Comparison of ENCODE assay signal across 19 cellular contexts in the genomic region with DNA sequence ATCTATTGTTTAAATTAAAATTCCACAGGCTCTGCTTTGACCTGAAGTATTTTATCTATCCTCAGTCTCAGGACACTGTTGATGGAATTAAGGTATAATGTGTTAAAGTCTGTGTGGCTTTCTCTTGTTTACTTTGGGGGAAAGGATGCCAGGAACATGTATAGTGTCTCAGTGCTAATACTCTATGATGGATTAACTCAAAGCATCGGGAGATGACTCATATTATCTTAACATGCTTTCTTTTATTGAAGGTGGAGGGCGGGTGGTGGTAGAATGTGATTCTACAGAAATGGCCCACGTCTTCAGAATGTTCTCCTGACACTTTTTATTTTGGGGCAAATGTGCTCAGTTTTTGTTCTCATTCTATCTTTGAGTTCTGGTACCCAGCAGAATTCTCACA.
DNase-seq lines count a peak whose midpoint lies in the region; ATAC-seq and TF ChIP-seq lines count a peak whose summit lies in the region.
"Had no signal": no experiment of that assay in that cellular context is flagged by ENCODE, and none has a peak within 500 bp of the region (broad histone marks: within the 10 kb centered on the region; RNA-seq: fewer than 3 reads in every experiment).

No MANE protein-coding gene starts in this region.

- intact Hi-C loops in mammary epithelial cell (cut with micrococcal nuclease): loop anchor here (2.0 kb wide), 1 partner anchor 66 kb away; no protein-coding TSS in a partner anchor
- intact Hi-C loops in MCF 10A (cut with micrococcal nuclease): no loop called here
- intact Hi-C loops in psoas muscle (cut with DNase I): no loop called here

- H3K9me3 Mint-ChIP-seq in MCF 10A (ENCODE audit: unreplicated experiment): no peaks in the 10 kb centered on the region

- no peaks in the 10 kb centered on the region for H3K79me2 ChIP-seq in mammary epithelial cell (ENCODE audit: insufficient read depth, low read length)

- dilution Hi-C loops in mammary epithelial cell (cut with HindIII; ENCODE audit: low sequenced_read_pairs): no loop called here

- H3K4me2 ChIP-seq in mammary epithelial cell (ENCODE audit: insufficient read depth, low read depth, low read length): no peak overlapping the region

- no peak overlapping the region for H2AFZ ChIP-seq in mammary epithelial cell (ENCODE audit: low read depth, low read length)
- H2AFZ ChIP-seq: GM23248 had no signal

- DNase-seq in mammary epithelial cell: peak; percentile 27
- no peak for DNase-seq in MCF 10A (ENCODE audit: unreplicated experiment)
- DNase-seq in RWPE1 (ENCODE audit: low spot score): peak; percentile 16
- peak; percentile 29 for DNase-seq in epithelial cell of esophagus (ENCODE audit: low read depth)
- DNase-seq in psoas muscle: no peak
- DNase-seq in DMS114 treated with DMSO at 0.1 percent for 48 hours (lab: John Stamatoyannopoulos, UW; ENCODE audit: unreplicated experiment): no peak
- DNase-seq in BE2C: no peak
- DNase-seq: ACHN; AML-193; C1 segment of cervical spinal cord; Calu3; CD4-positive, alpha-beta memory T cell; COR-L47; DMS153; DND-41; GM23248; H7; HCEC 1CT had no signal

- H3K27me3 Mint-ChIP-seq in MCF 10A (ENCODE audit: insufficient read depth, unreplicated experiment): no peaks in the 10 kb centered on the region
- H3K27me3 Mint-ChIP-seq: CD4-positive, alpha-beta memory T cell had no signal

- H3K9me3 ChIP-seq in mammary epithelial cell (replicated peaks; ENCODE audit: insufficient read depth, low read length) (peaks cover 3% of the 10 kb centered on the region), psoas muscle (no peaks in the 10 kb centered on the region), BE2C (no peaks in the 10 kb centered on the region)

- CTCF ChIA-PET in mammary epithelial cell (lab: Charles Lee; ENCODE audit: low non-redundant PET) (no interaction called here), MCF 10A (lab: Yijun Ruan, JAX) (interaction anchor here (0.6 kb wide), 1 partner anchor 409 kb away, joined by 5 read pairs; no protein-coding TSS in a partner anchor), RWPE1 (lab: Yijun Ruan, JAX) (no interaction called here)

- in situ Hi-C loops in mammary epithelial cell (cut with MboI; ENCODE audit: low sequenced_read_pairs in 2 of 2): no loop called here

- H3K27me3 ChIP-seq in mammary epithelial cell (ENCODE audit: insufficient read depth, low read length) (no peaks in the 10 kb centered on the region), psoas muscle (ENCODE audit: insufficient read depth in 3 of 3, low read length in 2 of 3) (no peaks in the 10 kb centered on the region), BE2C (no peaks in the 10 kb centered on the region)

- POLR2A ChIA-PET in MCF 10A (lab: Yijun Ruan, JAX): interaction anchor here (1.0 kb wide), 1 partner anchor 10 kb away, joined by 4 read pairs; no protein-coding TSS in a partner anchor
- POLR2A ChIA-PET in RWPE1 (lab: Yijun Ruan, JAX; ENCODE audit: low non-redundant PET): no interaction called here

- H3K4me1 ChIP-seq in mammary epithelial cell (ENCODE audit: insufficient read depth, low read length) (no peaks in the 10 kb centered on the region), psoas muscle (no peaks in the 10 kb centered on the region), BE2C (no peaks in the 10 kb centered on the region)

- no peaks in the 10 kb centered on the region for H3K36me3 Mint-ChIP-seq in MCF 10A (ENCODE audit: insufficient read depth, unreplicated experiment)
- H3K36me3 Mint-ChIP-seq: CD4-positive, alpha-beta memory T cell had no signal

- no peaks in the 10 kb centered on the region for H4K20me1 ChIP-seq in mammary epithelial cell (ENCODE audit: insufficient read depth, low read length)

- BruUV-seq in mammary epithelial cell (replicated peaks; lab: Mats Ljungman, UMichigan): no TSS peak
- BruUV-seq in MCF 10A (replicated peaks; lab: Mats Ljungman, UMichigan): no TSS peak

- WGBS in mammary epithelial cell (ENCODE audit: low coverage, missing lambda C conversion rate): 40% methylated on average over 3 of the region's 3 CpGs
- 45 to 55% (median 55%) methylated on average over 3 of the region's 3 CpGs for WGBS in psoas muscle, 3 donors

- H3K4me3 ChIP-seq in mammary epithelial cell (replicated peaks in 1 of 3; ENCODE audit: insufficient read depth in 1 of 3, low read depth in 2 of 3, low read length in 3 of 3) (no peak overlapping the region), epithelial cell of esophagus (ENCODE audit: low read length) (no peak overlapping the region), psoas muscle (no peak overlapping the region), BE2C (ENCODE audit: low read depth, low read length) (no peak overlapping the region)
- H3K4me3 ChIP-seq: GM23248 had no signal

- no peaks in the 10 kb centered on the region for H3K4me1 Mint-ChIP-seq in MCF 10A (ENCODE audit: insufficient read depth, unreplicated experiment)
- H3K4me1 Mint-ChIP-seq: CD4-positive, alpha-beta memory T cell had no signal

- no peak overlapping the region for H3K9ac ChIP-seq in mammary epithelial cell (ENCODE audit: insufficient read depth, low read length)
- H3K9ac ChIP-seq: GM23248 had no signal

- H3K36me3 ChIP-seq in mammary epithelial cell (ENCODE audit: insufficient read depth, low read length): no peaks in the 10 kb centered on the region
- no peaks in the 10 kb centered on the region for H3K36me3 ChIP-seq in psoas muscle (ENCODE audit: insufficient read depth in 1 of 2, low read depth in 1 of 2)
- H3K36me3 ChIP-seq in BE2C: no peaks in the 10 kb centered on the region

- TF ChIP-seq CTCF in mammary epithelial cell (conservative IDR thresholded peaks at IDR 0.05 in 1 of 2, IDR thresholded peaks at IDR 0.05 in 1 of 2; ENCODE audit: extremely low read depth in 1 of 2, insufficient read depth in 1 of 2, low read depth in 1 of 2, low read length in 2 of 2) (no peak), MCF 10A (IDR thresholded peaks at IDR 0.05; ENCODE audit: unreplicated experiment) (no peak), RWPE1 (conservative IDR thresholded peaks at IDR 0.05; ENCODE audit: low read depth) (no peak), epithelial cell of esophagus (IDR thresholded peaks at IDR 0.05; ENCODE audit: insufficient read depth, low read depth, low read length, missing control alignments) (no peak), psoas muscle (IDR thresholded peaks at IDR 0.05) (no peak), BE2C (IDR thresholded peaks at IDR 0.05; ENCODE audit: low read depth, low read length) (no peak)

- H3K27ac ChIP-seq in mammary epithelial cell (ENCODE audit: insufficient read depth, low read depth, low read length) (no peak overlapping the region), RWPE1 (no peak overlapping the region), psoas muscle (no peak overlapping the region)
- H3K27ac ChIP-seq: 22Rv1, GM23248 had no signal

- H3K27ac Mint-ChIP-seq in MCF 10A (ENCODE audit: low read depth, unreplicated experiment): no peak overlapping the region
- H3K27ac Mint-ChIP-seq: CD4-positive, alpha-beta memory T cell had no signal

- H3K4me3 Mint-ChIP-seq in MCF 10A (ENCODE audit: unreplicated experiment): no peak overlapping the region
- H3K4me3 Mint-ChIP-seq: CD4-positive, alpha-beta memory T cell had no signal

- no peak for ATAC-seq in psoas muscle

Comparison
In these comparisons a context has a peak if more than half of its experiments do, and no peak if none do; other contexts are left out.
1. DNase-seq: peak in mammary epithelial cell (single experiment), RWPE1 (single experiment) and epithelial cell of esophagus (single experiment); none in MCF 10A (single experiment), psoas muscle (0 of 2), DMS114 treated with DMSO at 0.1 percent for 48 hours (single experiment) and BE2C (single experiment).